Comparison of ENCODE assay signal across 8 cellular contexts in genomic region chr11:130894322-130895025, GRCh38. TPM values are rescaled to one million over a fixed set of nuclear protein-coding genes. Genes with fewer than 3 reads are reported as not detected.
A peak's percentile ranks its signal among the peaks of the same experiment; 100 is the strongest.
DNase-seq lines count a peak whose midpoint lies in the region; ATAC-seq and TF ChIP-seq lines count a peak whose summit lies in the region.

No MANE protein-coding gene starts in this region.

- peaks cover 0 to 1% (median 0%) of the 10 kb centered on the region in 7 donors for H3K9me3 Mint-ChIP-seq in CD4-positive, CD25-positive, alpha-beta regulatory T cell
- H3K9me3 Mint-ChIP-seq in endothelial cell (ENCODE audit: unreplicated experiment), result no peaks in the 10 kb centered on the region

- no peak overlapping the region for H3K4me3 Mint-ChIP-seq in CD4-positive, CD25-positive, alpha-beta regulatory T cell
- no peak overlapping the region for H3K4me3 Mint-ChIP-seq in endothelial cell (ENCODE audit: unreplicated experiment)

- peak; percentile 77 to 89 for ATAC-seq in CD4-positive, CD25-positive, alpha-beta regulatory T cell (ENCODE audit: low read depth in 2 of 2)
- ATAC-seq in GM19395 (IDR thresholded peaks at IDR 0.05; ENCODE audit: unreplicated experiment) (peak; percentile 97), HG03521 (IDR thresholded peaks at IDR 0.05; ENCODE audit: unreplicated experiment) (peak; percentile 97)

- peak; percentile 86 for TF ChIP-seq CTCF in endothelial cell (IDR thresholded peaks at IDR 0.05; ENCODE audit: unreplicated experiment)

- H3K9me3 ChIP-seq in CD4-positive, CD25-positive, alpha-beta regulatory T cell (ENCODE audit: control insufficient read depth in 2 of 2, low read length in 2 of 2), result no peaks in the 10 kb centered on the region

- peak overlapping the region in 1 of 3 donors; percentile 80 for H3K27ac Mint-ChIP-seq in CD4-positive, CD25-positive, alpha-beta regulatory T cell
- H3K27ac Mint-ChIP-seq in endothelial cell (ENCODE audit: unreplicated experiment), result no peak overlapping the region

- peak; percentile 44 to 79 (median 65) for DNase-seq in CD4-positive, CD25-positive, alpha-beta regulatory T cell
- DNase-seq in NCI-H82 treated with DMSO at 0.1 percent for 48 hours (lab: John Stamatoyannopoulos, UW; ENCODE audit: unreplicated experiment), result peak; percentile 18
- DNase-seq in activated CD8-positive, alpha-beta memory T cell treated with anti-CD3 and anti-CD28 coated beads for 4 hours (ENCODE audit: low read depth in 2 of 2), result peak; percentile 21 to 30
- DNase-seq in endothelial cell (ENCODE audit: low spot score), result peak; percentile 78
- peak; percentile 71 for DNase-seq in mucosa of gallbladder (ENCODE audit: low spot score)
- peak; percentile 13 to 58 (median 50) for DNase-seq in stimulated activated naive CD4-positive, alpha-beta T cell (lab: John Stamatoyannopoulos, UW)

- peaks cover 84% of the 10 kb centered on the region for H3K36me3 ChIP-seq in CD4-positive, CD25-positive, alpha-beta regulatory T cell (ENCODE audit: control insufficient read depth, insufficient read depth, low read length)

- no peaks in the 10 kb centered on the region for H3K27me3 Mint-ChIP-seq in CD4-positive, CD25-positive, alpha-beta regulatory T cell
- peaks cover 2% of the 10 kb centered on the region for H3K27me3 Mint-ChIP-seq in endothelial cell (ENCODE audit: unreplicated experiment)

- no peaks in the 10 kb centered on the region for H3K27me3 ChIP-seq in CD4-positive, CD25-positive, alpha-beta regulatory T cell (ENCODE audit: control insufficient read depth, insufficient read depth, low read length)

- peaks cover 0 to 12% (median 6%) of the 10 kb centered on the region in 4 donors for H3K4me1 Mint-ChIP-seq in CD4-positive, CD25-positive, alpha-beta regulatory T cell
- peaks cover 22% of the 10 kb centered on the region for H3K4me1 Mint-ChIP-seq in endothelial cell (ENCODE audit: unreplicated experiment)

- H3K4me1 ChIP-seq in CD4-positive, CD25-positive, alpha-beta regulatory T cell (ENCODE audit: control insufficient read depth, insufficient read depth, low read length, poor library complexity, severe bottlenecking), result no peaks in the 10 kb centered on the region

- H3K27ac ChIP-seq in CD4-positive, CD25-positive, alpha-beta regulatory T cell (ENCODE audit: insufficient read depth, low read length, poor library complexity, severe bottlenecking), result no peak overlapping the region

- no peak overlapping the region for H3K4me3 ChIP-seq in CD4-positive, CD25-positive, alpha-beta regulatory T cell (ENCODE audit: low read depth, low read length)

- H3K36me3 Mint-ChIP-seq in CD4-positive, CD25-positive, alpha-beta regulatory T cell, result peaks cover 58% of the 10 kb centered on the region
- peaks cover 25% of the 10 kb centered on the region for H3K36me3 Mint-ChIP-seq in endothelial cell (ENCODE audit: low read depth, unreplicated experiment)

RNA-seq across cellular contexts. Expression of gene SNX19, which starts 21.8 kb away (rescaled TPM):
- total RNA-seq in CD4-positive, CD25-positive, alpha-beta regulatory T cell, result 63.5 TPM
- 10 to 100 TPM; 22.5 to 30.9 (median 28.0) TPM for polyA plus RNA-seq in CD4-positive, CD25-positive, alpha-beta regulatory T cell
- total RNA-seq in endothelial cell (ENCODE audit: unreplicated experiment) (47.9 TPM), mucosa of gallbladder (76.6 TPM)

Comparison
In these comparisons a context has a peak if more than half of its experiments do, and no peak if none do; other contexts are left out.
1. DNase-seq: peak in every context shown above with its lines; median percentile 78 in endothelial cell; 71 in mucosa of gallbladder; 65 in CD4-positive, CD25-positive, alpha-beta regulatory T cell; 50 in stimulated activated naive CD4-positive, alpha-beta T cell; 26 in activated CD8-positive, alpha-beta memory T cell treated with anti-CD3 and anti-CD28 coated beads for 4 hours; 18 in NCI-H82 treated with DMSO at 0.1 percent for 48 hours.